20 cellular contexts compared by ENCODE assay signal in the genomic region with DNA sequence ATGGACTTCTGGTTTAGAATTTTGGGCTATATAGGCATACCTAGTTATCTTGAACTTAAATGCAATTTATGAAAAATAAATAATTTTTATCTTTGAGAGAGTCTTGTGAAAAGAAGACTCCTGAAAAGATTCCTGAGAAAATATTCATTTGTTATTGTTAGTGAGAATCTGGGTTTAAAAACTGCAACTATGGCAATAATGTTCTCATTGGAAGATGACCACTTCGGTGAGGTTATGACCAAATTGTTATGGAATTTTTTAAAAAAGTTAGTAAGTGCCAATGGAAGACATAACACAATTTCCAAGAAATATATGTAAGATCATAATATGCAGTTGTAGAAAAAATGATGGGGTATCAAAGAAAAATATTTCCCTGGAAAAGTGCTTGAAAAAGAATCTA. TPM values are rescaled to one million over a fixed set of nuclear protein-coding genes. Genes with fewer than 3 reads are reported as not detected.
A peak's percentile ranks its signal among the peaks of the same experiment; 100 is the strongest.
DNase-seq lines count a peak whose midpoint lies in the region; ATAC-seq, FAIRE-seq and TF ChIP-seq lines count a peak whose summit lies in the region.
"Had no signal": no experiment of that assay in that cellular context is flagged by ENCODE, and none has a peak within 500 bp of the region (broad histone marks: within the 10 kb centered on the region; RNA-seq: fewer than 3 reads in every experiment).

No MANE protein-coding gene starts in this region.

- no peaks in the 10 kb centered on the region for H3F3A ChIP-seq in GM23248 (ENCODE audit: insufficient read depth)

- CTCF ChIA-PET in A549 (lab: Yijun Ruan, JAX), result no interaction called here

- no peaks in the 10 kb centered on the region for H3K27me3 ChIP-seq in GM23248 (replicated peaks; ENCODE audit: insufficient read depth)
- H3K27me3 ChIP-seq: BE2C had no signal

- H3K27ac ChIP-seq in A549 (no peak overlapping the region), GM23248 (no peak overlapping the region)
- H3K27ac ChIP-seq: C4-2B, HL-60 had no signal

- no peak for TF ChIP-seq CTCF in A549 (IDR thresholded peaks at IDR 0.05)
- TF ChIP-seq CTCF in chondrocyte (IDR thresholded peaks at IDR 0.05), result no peak

- no peaks in the 10 kb centered on the region for H3K9me2 ChIP-seq in GM23248 (ENCODE audit: insufficient read depth)

- 15% methylated on average over 1 of the region's 1 CpG for WGBS in A549 (ENCODE audit: missing lambda C conversion rate)
- WGBS in GM23248 (ENCODE audit: low coverage in 1 of 2, low lambda C conversion rate in 2 of 2, missing lambda C conversion rate in 2 of 2), 2 experiments, result 25 to 29% methylated on average over 1 of the region's 1 CpG

- H3K9me3 ChIP-seq in A549 (no peaks in the 10 kb centered on the region), GM23248 (ENCODE audit: low read depth) (no peaks in the 10 kb centered on the region)
- H3K9me3 ChIP-seq: BE2C, HAP-1 had no signal

- in situ Hi-C loops in GM23248 (cut with MboI), result no loop called here

- no peaks in the 10 kb centered on the region for H3K36me3 ChIP-seq in GM23248 (ENCODE audit: low read depth)
- H3K36me3 ChIP-seq: HAP-1 had no signal

- H3K4me3 ChIP-seq in A549, result no peak overlapping the region
- H3K4me3 ChIP-seq in GM23248, result no peak overlapping the region
- H3K4me3 ChIP-seq: HAP-1 had no signal

- no peaks in the 10 kb centered on the region for H4K20me1 ChIP-seq in GM23248 (ENCODE audit: insufficient read depth)

- TF ChIP-seq EP300 in A549 (IDR thresholded peaks at IDR 0.05), result no peak

- TF ChIP-seq POLR2A in A549 (IDR thresholded peaks at IDR 0.05; ENCODE audit: low read length), result no peak

- H3K4me2 ChIP-seq in A549 (no peak overlapping the region), GM23248 (ENCODE audit: unreplicated experiment) (no peak overlapping the region)

- no peak for TF ChIP-seq RAD21 in A549 (conservative IDR thresholded peaks at IDR 0.05 in 1 of 2, IDR thresholded peaks at IDR 0.05 in 1 of 2)

- POLR2A ChIA-PET in A549 (lab: Yijun Ruan, JAX), result no interaction called here

- FAIRE-seq in A549 (lab: Jason Lieb, UNC), result no peak
- FAIRE-seq: GM12892, H1 had no signal

- H3K36me3 Mint-ChIP-seq in chondrocyte (ENCODE audit: low read depth) (no peaks in the 10 kb centered on the region), immature natural killer cell (no peaks in the 10 kb centered on the region)
- H3K36me3 Mint-ChIP-seq: CD4-positive, alpha-beta memory T cell; IgD-negative memory B cell had no signal

- ATAC-seq in A549 (no peak), HG03520 (IDR thresholded peaks at IDR 0.05; ENCODE audit: unreplicated experiment) (no peak)

- H3K9me3 Mint-ChIP-seq in chondrocyte (ENCODE audit: low read depth) (no peaks in the 10 kb centered on the region), immature natural killer cell (peaks cover 9 to 43% (median 22%) of the 10 kb centered on the region in 6 donors)

- H3K27me3 Mint-ChIP-seq in chondrocyte (ENCODE audit: low read depth), result no peaks in the 10 kb centered on the region
- H3K27me3 Mint-ChIP-seq in immature natural killer cell (ENCODE audit: low read depth in 3 of 3), result peaks cover 0 to 6% (median 1%) of the 10 kb centered on the region in 3 donors
- H3K27me3 Mint-ChIP-seq: CD4-positive, alpha-beta memory T cell; IgD-negative memory B cell had no signal

- H3K4me1 Mint-ChIP-seq in chondrocyte (ENCODE audit: low read depth), result peaks cover 8% of the 10 kb centered on the region
- H3K4me1 Mint-ChIP-seq in immature natural killer cell, result no peaks in the 10 kb centered on the region
- H3K4me1 Mint-ChIP-seq: CD4-positive, alpha-beta memory T cell; IgD-negative memory B cell had no signal

- DNase-seq in A549 (ENCODE audit: low read depth in 1 of 2, low spot score in 1 of 2) (no peak), GM23248 (peak; percentile 14), LHCN-M2 (ENCODE audit: low read depth) (peak; percentile 38), chondrocyte (ENCODE audit: low spot score) (no peak), NCI-H345 treated with DMSO at 0.1 percent for 48 hours (lab: John Stamatoyannopoulos, UW; ENCODE audit: unreplicated experiment) (no peak), AG08395 (ENCODE audit: low spot score) (no peak), immature natural killer cell (no peak)
- DNase-seq: 8988T; ACHN; BE2C; CD4-positive, alpha-beta memory T cell; DMS79; GDM1 had no signal

- H3K4me1 ChIP-seq in A549 (no peaks in the 10 kb centered on the region), GM23248 (ENCODE audit: insufficient read depth) (no peaks in the 10 kb centered on the region)

- no peak overlapping the region for H3K9ac ChIP-seq in GM23248

- H2AFZ ChIP-seq in GM23248, result no peak overlapping the region

- H3K79me2 ChIP-seq in GM23248 (ENCODE audit: insufficient read depth), result no peaks in the 10 kb centered on the region

- H3K4me3 Mint-ChIP-seq in chondrocyte (ENCODE audit: unreplicated experiment) (no peak overlapping the region), immature natural killer cell (no peak overlapping the region)
- H3K4me3 Mint-ChIP-seq: CD4-positive, alpha-beta memory T cell; IgD-negative memory B cell had no signal

- peak overlapping the region; percentile 38 for H3K27ac Mint-ChIP-seq in chondrocyte (ENCODE audit: unreplicated experiment)
- H3K27ac Mint-ChIP-seq in immature natural killer cell, result no peak overlapping the region
- H3K27ac Mint-ChIP-seq: CD4-positive, alpha-beta memory T cell; IgD-negative memory B cell had no signal

TF ChIP-seq in A549, 52 proteins besides CTCF, POLR2A, EP300 and RAD21:
- no peak for TF ChIP-seq TFCP2L1 (CRISPR knock-in tag; IDR thresholded peaks at IDR 0.05)
- TF ChIP-seq MAFK (IDR thresholded peaks at IDR 0.05; ENCODE audit: partially characterized antibody), result peak; percentile 12

RNA-seq across cellular contexts. Expression of a gene that starts 46.3 kb away (rescaled TPM):
- polyA plus RNA-seq in A549 (2011; rRNA removed), result 0.56 and 0.63 TPM in 2 replicates
- 0.07 and 0.08 TPM in 2 replicates for polyA plus RNA-seq in A549 (2012; cell fraction: cytosol; rRNA removed)
- polyA plus RNA-seq in A549 (2012; cell fraction: nucleus; rRNA removed), result 0.06 and 0.10 TPM in 2 replicates
- polyA plus RNA-seq in A549 (2017; fragmentation: RNase III; extraction: RNeasy Plus Mini Kit Qiagen cat#74134 plus additional on column Dnase treatment), result 0.51 to 0.65 TPM (median 0.55 TPM) in 3 replicates
- 1.3 and 1.4 TPM in 2 replicates for polyA minus RNA-seq in A549 (2011; rRNA and poly(A)+ RNA removed)
- 0.38 and 7.1 TPM in 2 replicates for total RNA-seq in GM23248 (2014; rRNA removed; shearing (Covaris generic))
- 0.99 and 1.4 TPM in 2 replicates for polyA plus RNA-seq in GM23248 (2016; fragmentation: Nextera tagmentation; extraction: Ambion mirVana)
- 2.9 and 6.2 TPM in 2 replicates for total RNA-seq in LHCN-M2 (2014; rRNA removed)
- polyA plus RNA-seq in LHCN-M2 (2012), result 6.4 TPM
- total RNA-seq in chondrocyte, result 8.2 to 15.8 TPM (median 8.3 TPM) in 3 replicates
- not detected for polyA plus RNA-seq in immature natural killer cell
- total RNA-seq: CD4-positive, alpha-beta memory T cell had no signal
- polyA plus RNA-seq: CD4-positive, alpha-beta memory T cell; IgD-negative memory B cell had no signal

Comparison
In these comparisons a context has a peak if more than half of its experiments do, and no peak if none do; other contexts are left out.
1. DNase-seq: peak in GM23248 (single experiment) and LHCN-M2 (single experiment); none in A549 (0 of 2), chondrocyte (single experiment), NCI-H345 treated with DMSO at 0.1 percent for 48 hours (single experiment), AG08395 (single experiment) and immature natural killer cell (0 of 3).